Comparison of ENCODE assay signal across 2 cellular contexts in the genomic region with DNA sequence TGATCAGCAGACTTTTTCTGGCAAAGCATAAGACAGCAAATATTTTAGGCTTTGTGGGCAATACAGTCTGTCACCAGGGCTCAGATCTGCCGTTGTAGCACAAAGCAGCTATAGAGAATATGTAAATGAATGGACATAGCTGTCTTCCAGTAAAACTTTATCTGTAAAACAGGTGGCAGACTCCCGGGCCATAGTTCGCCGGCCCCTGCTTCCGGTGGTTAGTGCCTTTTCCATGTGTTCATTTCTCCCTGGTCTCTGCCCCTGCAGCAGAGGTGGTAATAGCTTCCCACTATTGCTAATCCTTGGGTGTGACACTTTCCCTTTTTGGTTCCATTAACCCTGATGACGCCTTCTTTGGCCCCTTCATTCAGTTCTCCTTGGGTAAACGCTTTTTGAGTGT.
TF ChIP-seq lines count a peak whose summit lies in the region.

No MANE protein-coding gene starts in this region.

TF ChIP-seq in HepG2, 621 proteins besides CTCF, POLR2A, EP300 and RAD21:
- TF ChIP-seq, protein P1, sequence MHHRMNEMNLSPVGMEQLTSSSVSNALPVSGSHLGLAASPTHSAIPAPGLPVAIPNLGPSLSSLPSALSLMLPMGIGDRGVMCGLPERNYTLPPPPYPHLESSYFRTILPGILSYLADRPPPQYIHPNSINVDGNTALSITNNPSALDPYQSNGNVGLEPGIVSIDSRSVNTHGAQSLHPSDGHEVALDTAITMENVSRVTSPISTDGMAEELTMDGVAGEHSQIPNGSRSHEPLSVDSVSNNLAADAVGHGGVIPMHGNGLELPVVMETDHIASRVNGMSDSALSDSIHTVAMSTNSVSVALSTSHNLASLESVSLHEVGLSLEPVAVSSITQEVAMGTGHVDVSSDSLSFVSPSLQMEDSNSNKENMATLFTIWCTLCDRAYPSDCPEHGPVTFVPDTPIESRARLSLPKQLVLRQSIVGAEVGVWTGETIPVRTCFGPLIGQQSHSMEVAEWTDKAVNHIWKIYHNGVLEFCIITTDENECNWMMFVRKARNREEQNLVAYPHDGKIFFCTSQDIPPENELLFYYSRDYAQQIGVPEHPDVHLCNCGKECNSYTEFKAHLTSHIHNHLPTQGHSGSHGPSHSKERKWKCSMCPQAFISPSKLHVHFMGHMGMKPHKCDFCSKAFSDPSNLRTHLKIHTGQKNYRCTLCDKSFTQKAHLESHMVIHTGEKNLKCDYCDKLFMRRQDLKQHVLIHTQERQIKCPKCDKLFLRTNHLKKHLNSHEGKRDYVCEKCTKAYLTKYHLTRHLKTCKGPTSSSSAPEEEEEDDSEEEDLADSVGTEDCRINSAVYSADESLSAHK (CRISPR knock-in tag; IDR thresholded peaks at IDR 0.05; ENCODE audit: borderline replicate concordance) = no peak
- TF ChIP-seq CC2D1A (CRISPR knock-in tag; IDR thresholded peaks at IDR 0.05) = no peak
- peak; percentile 77; the same call in 1 of the 2 replicates for TF ChIP-seq ZNF264 (CRISPR knock-in tag; IDR thresholded peaks at IDR 0.05)
- TF ChIP-seq, protein P2, sequence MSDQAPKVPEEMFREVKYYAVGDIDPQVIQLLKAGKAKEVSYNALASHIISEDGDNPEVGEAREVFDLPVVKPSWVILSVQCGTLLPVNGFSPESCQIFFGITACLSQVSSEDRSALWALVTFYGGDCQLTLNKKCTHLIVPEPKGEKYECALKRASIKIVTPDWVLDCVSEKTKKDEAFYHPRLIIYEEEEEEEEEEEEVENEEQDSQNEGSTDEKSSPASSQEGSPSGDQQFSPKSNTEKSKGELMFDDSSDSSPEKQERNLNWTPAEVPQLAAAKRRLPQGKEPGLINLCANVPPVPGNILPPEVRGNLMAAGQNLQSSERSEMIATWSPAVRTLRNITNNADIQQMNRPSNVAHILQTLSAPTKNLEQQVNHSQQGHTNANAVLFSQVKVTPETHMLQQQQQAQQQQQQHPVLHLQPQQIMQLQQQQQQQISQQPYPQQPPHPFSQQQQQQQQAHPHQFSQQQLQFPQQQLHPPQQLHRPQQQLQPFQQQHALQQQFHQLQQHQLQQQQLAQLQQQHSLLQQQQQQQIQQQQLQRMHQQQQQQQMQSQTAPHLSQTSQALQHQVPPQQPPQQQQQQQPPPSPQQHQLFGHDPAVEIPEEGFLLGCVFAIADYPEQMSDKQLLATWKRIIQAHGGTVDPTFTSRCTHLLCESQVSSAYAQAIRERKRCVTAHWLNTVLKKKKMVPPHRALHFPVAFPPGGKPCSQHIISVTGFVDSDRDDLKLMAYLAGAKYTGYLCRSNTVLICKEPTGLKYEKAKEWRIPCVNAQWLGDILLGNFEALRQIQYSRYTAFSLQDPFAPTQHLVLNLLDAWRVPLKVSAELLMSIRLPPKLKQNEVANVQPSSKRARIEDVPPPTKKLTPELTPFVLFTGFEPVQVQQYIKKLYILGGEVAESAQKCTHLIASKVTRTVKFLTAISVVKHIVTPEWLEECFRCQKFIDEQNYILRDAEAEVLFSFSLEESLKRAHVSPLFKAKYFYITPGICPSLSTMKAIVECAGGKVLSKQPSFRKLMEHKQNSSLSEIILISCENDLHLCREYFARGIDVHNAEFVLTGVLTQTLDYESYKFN (CRISPR knock-in tag; conservative IDR thresholded peaks at IDR 0.05) = no peak
- TF ChIP-seq ZNF550 (CRISPR knock-in tag; IDR thresholded peaks at IDR 0.05; ENCODE audit: borderline replicate concordance) = no peak
- no peak for TF ChIP-seq JUND (CRISPR knock-in tag; IDR thresholded peaks at IDR 0.05)
- no peak for TF ChIP-seq ZNF446 (CRISPR knock-in tag; IDR thresholded peaks at IDR 0.05)
- TF ChIP-seq ZNF296 (CRISPR knock-in tag; conservative IDR thresholded peaks at IDR 0.05) = no peak

TF ChIP-seq in K562, 482 proteins besides CTCF, POLR2A, EP300 and RAD21 (continued from another document):
- TF ChIP-seq, protein P3, sequence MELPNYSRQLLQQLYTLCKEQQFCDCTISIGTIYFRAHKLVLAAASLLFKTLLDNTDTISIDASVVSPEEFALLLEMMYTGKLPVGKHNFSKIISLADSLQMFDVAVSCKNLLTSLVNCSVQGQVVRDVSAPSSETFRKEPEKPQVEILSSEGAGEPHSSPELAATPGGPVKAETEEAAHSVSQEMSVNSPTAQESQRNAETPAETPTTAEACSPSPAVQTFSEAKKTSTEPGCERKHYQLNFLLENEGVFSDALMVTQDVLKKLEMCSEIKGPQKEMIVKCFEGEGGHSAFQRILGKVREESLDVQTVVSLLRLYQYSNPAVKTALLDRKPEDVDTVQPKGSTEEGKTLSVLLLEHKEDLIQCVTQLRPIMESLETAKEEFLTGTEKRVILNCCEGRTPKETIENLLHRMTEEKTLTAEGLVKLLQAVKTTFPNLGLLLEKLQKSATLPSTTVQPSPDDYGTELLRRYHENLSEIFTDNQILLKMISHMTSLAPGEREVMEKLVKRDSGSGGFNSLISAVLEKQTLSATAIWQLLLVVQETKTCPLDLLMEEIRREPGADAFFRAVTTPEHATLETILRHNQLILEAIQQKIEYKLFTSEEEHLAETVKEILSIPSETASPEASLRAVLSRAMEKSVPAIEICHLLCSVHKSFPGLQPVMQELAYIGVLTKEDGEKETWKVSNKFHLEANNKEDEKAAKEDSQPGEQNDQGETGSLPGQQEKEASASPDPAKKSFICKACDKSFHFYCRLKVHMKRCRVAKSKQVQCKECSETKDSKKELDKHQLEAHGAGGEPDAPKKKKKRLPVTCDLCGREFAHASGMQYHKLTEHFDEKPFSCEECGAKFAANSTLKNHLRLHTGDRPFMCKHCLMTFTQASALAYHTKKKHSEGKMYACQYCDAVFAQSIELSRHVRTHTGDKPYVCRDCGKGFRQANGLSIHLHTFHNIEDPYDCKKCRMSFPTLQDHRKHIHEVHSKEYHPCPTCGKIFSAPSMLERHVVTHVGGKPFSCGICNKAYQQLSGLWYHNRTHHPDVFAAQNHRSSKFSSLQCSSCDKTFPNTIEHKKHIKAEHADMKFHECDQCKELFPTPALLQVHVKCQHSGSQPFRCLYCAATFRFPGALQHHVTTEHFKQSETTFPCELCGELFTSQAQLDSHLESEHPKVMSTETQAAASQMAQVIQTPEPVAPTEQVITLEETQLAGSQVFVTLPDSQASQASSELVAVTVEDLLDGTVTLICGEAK (IDR thresholded peaks at IDR 0.05) = peak; percentile 76
- TF ChIP-seq, protein P3 (CRISPR knock-in tag; IDR thresholded peaks at IDR 0.05) = no peak
TF ChIP-seq in K562: peak in this region for 1.
